ENCODE assay signal across 19 cellular contexts in the genomic region with DNA sequence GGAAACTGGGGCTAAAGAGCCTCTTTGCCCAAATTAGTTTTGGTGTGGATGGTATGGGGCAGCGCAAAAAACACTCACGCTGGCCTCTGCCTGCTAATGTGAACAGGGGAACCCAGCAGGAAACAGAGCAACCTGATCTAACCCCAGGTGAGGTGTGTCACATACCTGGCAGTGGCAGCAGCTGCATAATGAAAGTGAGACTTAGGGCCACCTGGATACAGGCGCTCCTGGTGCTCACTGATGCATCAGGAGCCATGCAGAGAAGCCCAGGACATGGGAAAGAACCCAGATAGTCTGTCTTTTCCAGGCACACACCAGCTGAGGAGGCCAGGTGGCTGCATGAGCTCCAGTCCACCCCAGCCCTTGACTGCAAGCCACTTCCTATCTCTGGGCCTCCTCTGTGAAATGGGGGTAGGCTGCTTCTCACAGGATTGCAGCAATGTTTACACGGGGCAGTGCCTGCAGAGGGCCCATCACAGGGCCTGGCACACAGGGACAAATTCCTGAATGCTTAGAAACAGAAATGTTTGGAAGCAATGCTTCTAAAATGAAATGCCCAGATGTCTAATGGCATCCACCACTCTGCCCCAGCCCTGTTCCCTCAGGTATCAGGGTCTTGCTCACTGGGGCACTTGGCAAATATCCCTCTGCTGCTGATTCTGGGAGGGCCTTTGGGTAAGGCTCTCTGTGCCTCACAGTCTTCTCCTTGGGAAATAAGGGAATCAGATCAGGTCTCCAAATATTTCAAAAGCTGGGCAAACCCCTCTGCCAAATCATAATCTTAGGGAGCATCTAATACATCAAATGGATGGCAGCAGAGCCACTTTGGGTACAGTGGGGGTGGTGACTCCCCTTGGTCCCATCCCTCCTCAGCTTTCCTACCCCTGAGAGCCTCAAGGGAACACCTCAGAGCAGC. TPM values are rescaled to one million over a fixed set of nuclear protein-coding genes. Genes with fewer than 3 reads are reported as not detected.
DNase-seq lines count a peak whose midpoint lies in the region; ATAC-seq and TF ChIP-seq lines count a peak whose summit lies in the region.
"Had no signal": no experiment of that assay in that cellular context is flagged by ENCODE, and none has a peak within 500 bp of the region (broad histone marks: within the 10 kb centered on the region; RNA-seq: fewer than 3 reads in every experiment).

No MANE protein-coding gene starts in this region.

- H3K27me3 ChIP-seq in HUES6 (ENCODE audit: control insufficient read depth, insufficient read depth, low read length) (no peaks in the 10 kb centered on the region), mammary epithelial cell (ENCODE audit: insufficient read depth, low read length) (no peaks in the 10 kb centered on the region)
- H3K27me3 ChIP-seq in effector memory CD4-positive, alpha-beta T cell (replicated peaks; ENCODE audit: control insufficient read depth, insufficient read depth, low read length, poor library complexity, severe bottlenecking) = no peaks in the 10 kb centered on the region
- H3K27me3 ChIP-seq: SJSA1, suprapubic skin had no signal

- H3K9me3 ChIP-seq in HUES6 (ENCODE audit: control insufficient read depth, insufficient read depth, low read depth, low read length) = no peaks in the 10 kb centered on the region
- no peaks in the 10 kb centered on the region for H3K9me3 ChIP-seq in mammary epithelial cell (replicated peaks; ENCODE audit: insufficient read depth, low read length)
- no peaks in the 10 kb centered on the region for H3K9me3 ChIP-seq in effector memory CD4-positive, alpha-beta T cell (ENCODE audit: control insufficient read depth, low read length)
- H3K9me3 ChIP-seq: SJSA1, suprapubic skin had no signal

- BruUV-seq in mammary epithelial cell (replicated peaks; lab: Mats Ljungman, UMichigan) = no TSS peak

- H3K4me3 Mint-ChIP-seq in activated T-helper 1 cell treated with anti-CD3 and anti-CD28 coated beads, Interleukin-12 subunit alpha, Interleukin-12 subunit beta, Interleukin-2, Interleukin-4 antibody, amounts not matched to agents 30 ng/mL and 10 ng/mL and 1 ng/mL, durations not matched to agents 14 hours and 24 hours and 36 hours = no peak overlapping the region
- H3K4me3 Mint-ChIP-seq: activated naive CD4-positive, alpha-beta T cell treated with anti-CD3 and anti-CD28 coated beads, Interleukin-2, amount 50 U/mL, for 24 hours; activated T-cell treated with anti-CD3 and anti-CD28 coated beads, Interleukin-2, amount 50 U/mL, for 24 hours; CD4-positive, CD25-positive, alpha-beta regulatory T cell had no signal

- H3K79me2 ChIP-seq in mammary epithelial cell (ENCODE audit: insufficient read depth, low read length) = peaks cover 87% of the 10 kb centered on the region

- peaks cover 10% of the 10 kb centered on the region for H4K20me1 ChIP-seq in mammary epithelial cell (ENCODE audit: insufficient read depth, low read length)

- H2AFZ ChIP-seq in mammary epithelial cell (ENCODE audit: low read depth, low read length) = no peak overlapping the region

- H3K9ac ChIP-seq in HUES6 (ENCODE audit: low read length) = no peak overlapping the region
- H3K9ac ChIP-seq in mammary epithelial cell (ENCODE audit: insufficient read depth, low read length) = no peak overlapping the region

- no peak overlapping the region for H3K4me3 ChIP-seq in HUES6 (ENCODE audit: low read depth, low read length)
- H3K4me3 ChIP-seq in mammary epithelial cell (replicated peaks in 1 of 3; ENCODE audit: insufficient read depth in 1 of 3, low read depth in 2 of 3, low read length in 3 of 3) = no peak overlapping the region
- no peak overlapping the region for H3K4me3 ChIP-seq in effector memory CD4-positive, alpha-beta T cell (ENCODE audit: insufficient read depth, low read depth, low read length, poor library complexity, severe bottlenecking)
- H3K4me3 ChIP-seq: SJSA1, suprapubic skin had no signal

- no peak for TF ChIP-seq CTCF in mammary epithelial cell (conservative IDR thresholded peaks at IDR 0.05 in 1 of 2, IDR thresholded peaks at IDR 0.05 in 1 of 2; ENCODE audit: extremely low read depth in 1 of 2, insufficient read depth in 1 of 2, low read depth in 1 of 2, low read length in 2 of 2)

- H3K4me1 ChIP-seq in HUES6 (ENCODE audit: control insufficient read depth, insufficient read depth, low read length) (no peaks in the 10 kb centered on the region; the same call in 1 of the 2 replicates), mammary epithelial cell (ENCODE audit: insufficient read depth, low read length) (no peaks in the 10 kb centered on the region)
- H3K4me1 ChIP-seq in effector memory CD4-positive, alpha-beta T cell (ENCODE audit: control insufficient read depth, insufficient read depth, low read length, poor library complexity, severe bottlenecking) = no peaks in the 10 kb centered on the region
- H3K4me1 ChIP-seq: SJSA1, suprapubic skin had no signal

- no peaks in the 10 kb centered on the region for H3K27me3 Mint-ChIP-seq in activated T-helper 1 cell treated with anti-CD3 and anti-CD28 coated beads, Interleukin-12 subunit alpha, Interleukin-12 subunit beta, Interleukin-2, Interleukin-4 antibody, amounts not matched to agents 30 ng/mL and 10 ng/mL and 1 ng/mL, durations not matched to agents 14 hours and 24 hours and 36 hours (ENCODE audit: insufficient read depth)
- H3K27me3 Mint-ChIP-seq: activated naive CD4-positive, alpha-beta T cell treated with anti-CD3 and anti-CD28 coated beads, Interleukin-2, amount 50 U/mL, for 24 hours; activated T-cell treated with anti-CD3 and anti-CD28 coated beads, Interleukin-2, amount 50 U/mL, for 24 hours; CD4-positive, CD25-positive, alpha-beta regulatory T cell had no signal

- no peak overlapping the region for H3K4me2 ChIP-seq in mammary epithelial cell (ENCODE audit: insufficient read depth, low read depth, low read length)

- dilution Hi-C loops in mammary epithelial cell (cut with HindIII; ENCODE audit: low sequenced_read_pairs) = no loop called here

- in situ Hi-C loops in mammary epithelial cell (cut with MboI; ENCODE audit: low sequenced_read_pairs in 2 of 2) = no loop called here

- H3K9me3 Mint-ChIP-seq in activated T-helper 1 cell treated with anti-CD3 and anti-CD28 coated beads, Interleukin-12 subunit alpha, Interleukin-12 subunit beta, Interleukin-2, Interleukin-4 antibody, amounts not matched to agents 30 ng/mL and 10 ng/mL and 1 ng/mL, durations not matched to agents 14 hours and 24 hours and 36 hours = no peaks in the 10 kb centered on the region
- H3K9me3 Mint-ChIP-seq: activated naive CD4-positive, alpha-beta T cell treated with anti-CD3 and anti-CD28 coated beads, Interleukin-2, amount 50 U/mL, for 24 hours; activated T-cell treated with anti-CD3 and anti-CD28 coated beads, Interleukin-2, amount 50 U/mL, for 24 hours; CD4-positive, CD25-positive, alpha-beta regulatory T cell had no signal

- H3K27ac Mint-ChIP-seq in activated T-helper 1 cell treated with anti-CD3 and anti-CD28 coated beads, Interleukin-12 subunit alpha, Interleukin-12 subunit beta, Interleukin-2, Interleukin-4 antibody, amounts not matched to agents 30 ng/mL and 10 ng/mL and 1 ng/mL, durations not matched to agents 14 hours and 24 hours and 36 hours = no peak overlapping the region
- H3K27ac Mint-ChIP-seq: activated naive CD4-positive, alpha-beta T cell treated with anti-CD3 and anti-CD28 coated beads, Interleukin-2, amount 50 U/mL, for 24 hours; activated T-cell treated with anti-CD3 and anti-CD28 coated beads, Interleukin-2, amount 50 U/mL, for 24 hours; CD4-positive, CD25-positive, alpha-beta regulatory T cell had no signal

- peak; percentile 20 for DNase-seq in AG20443 (ENCODE audit: low spot score)
- DNase-seq in mesenteric fat pad (ENCODE audit: low spot score) = peak; percentile 75
- DNase-seq in activated T-helper 1 cell treated with anti-CD3 and anti-CD28 coated beads, Interleukin-12 subunit alpha, Interleukin-12 subunit beta, Interleukin-2, Interleukin-4 antibody, amounts not matched to agents 30 ng/mL and 10 ng/mL and 1 ng/mL, durations not matched to agents 14 hours and 24 hours and 36 hours (ENCODE audit: low spot score) = no peak
- no peak for DNase-seq in NCI-H446 treated with DMSO at 0.1 percent for 48 hours (lab: John Stamatoyannopoulos, UW)
- DNase-seq in mammary epithelial cell = no peak
- no peak for DNase-seq in effector memory CD4-positive, alpha-beta T cell
- DNase-seq: activated CD4-positive, alpha-beta T cell treated with anti-CD3 and anti-CD28 coated beads, Interleukin-2, amount 50 U/mL, for 4 hours; activated T-cell treated with anti-CD3 and anti-CD28 coated beads, Interleukin-2, amount 50 U/mL, for 24 hours; CD4-positive, CD25-positive, alpha-beta regulatory T cell; DMS79 treated with DMSO at 0.1 percent for 48 hours; hippocampal formation; NCI-H1048; NCI-H2029 treated with DMSO at 0.1 percent for 48 hours; T-helper 2 cell had no signal

- 89% methylated on average over 3 of the region's 4 CpGs for WGBS in mammary epithelial cell (ENCODE audit: low coverage, missing lambda C conversion rate)

- peak; percentile 51 for ATAC-seq in esophagus mucosa

- peaks cover 97% of the 10 kb centered on the region for H3K36me3 ChIP-seq in HUES6 (ENCODE audit: control insufficient read depth, insufficient read depth, low read length)
- H3K36me3 ChIP-seq in mammary epithelial cell (ENCODE audit: insufficient read depth, low read length) = peaks cover 63% of the 10 kb centered on the region
- H3K36me3 ChIP-seq in effector memory CD4-positive, alpha-beta T cell (ENCODE audit: control insufficient read depth, insufficient read depth, low read length) = peaks cover 3% of the 10 kb centered on the region

- CTCF ChIA-PET in mammary epithelial cell (lab: Charles Lee; ENCODE audit: low non-redundant PET) = no interaction called here

- peaks cover 4% of the 10 kb centered on the region for H3K4me1 Mint-ChIP-seq in activated T-helper 1 cell treated with anti-CD3 and anti-CD28 coated beads, Interleukin-12 subunit alpha, Interleukin-12 subunit beta, Interleukin-2, Interleukin-4 antibody, amounts not matched to agents 30 ng/mL and 10 ng/mL and 1 ng/mL, durations not matched to agents 14 hours and 24 hours and 36 hours (ENCODE audit: low read depth)
- H3K4me1 Mint-ChIP-seq: activated naive CD4-positive, alpha-beta T cell treated with anti-CD3 and anti-CD28 coated beads, Interleukin-2, amount 50 U/mL, for 24 hours; CD4-positive, CD25-positive, alpha-beta regulatory T cell had no signal

- peaks cover 38% of the 10 kb centered on the region for H3K36me3 Mint-ChIP-seq in activated T-helper 1 cell treated with anti-CD3 and anti-CD28 coated beads, Interleukin-12 subunit alpha, Interleukin-12 subunit beta, Interleukin-2, Interleukin-4 antibody, amounts not matched to agents 30 ng/mL and 10 ng/mL and 1 ng/mL, durations not matched to agents 14 hours and 24 hours and 36 hours (ENCODE audit: low read depth)

- 0 out of 2 replicates have a peak overlapping the region, but pooled peaks have one; percentile 40 for H3K27ac ChIP-seq in HUES6 (ENCODE audit: low read depth, low read length)
- H3K27ac ChIP-seq in mammary epithelial cell (ENCODE audit: insufficient read depth, low read depth, low read length) = no peak overlapping the region
- no peak overlapping the region for H3K27ac ChIP-seq in effector memory CD4-positive, alpha-beta T cell (ENCODE audit: insufficient read depth, low read length, poor library complexity, severe bottlenecking)
- H3K27ac ChIP-seq: SJSA1, suprapubic skin had no signal

- intact Hi-C loops in activated T-helper 1 cell treated with anti-CD3 and anti-CD28 coated beads, Interleukin-12 subunit alpha, Interleukin-12 subunit beta, Interleukin-2, Interleukin-4 antibody, amounts not matched to agents 30 ng/mL and 10 ng/mL and 1 ng/mL, durations not matched to agents 14 hours and 24 hours and 36 hours (cut with micrococcal nuclease) = no loop called here
- intact Hi-C loops in mammary epithelial cell (cut with micrococcal nuclease) = no loop called here

RNA-seq across cellular contexts. Expression of gene DHCR24, which starts 19.9 kb away (rescaled TPM):
- 530 TPM for total RNA-seq in esophagus mucosa
- total RNA-seq in mesenteric fat pad = 115 TPM
- total RNA-seq in activated T-helper 1 cell treated with anti-CD3 and anti-CD28 coated beads, Interleukin-12 subunit alpha, Interleukin-12 subunit beta, Interleukin-2, Interleukin-4 antibody, amounts not matched to agents 30 ng/mL and 10 ng/mL and 1 ng/mL, durations not matched to agents 14 hours and 24 hours and 36 hours = 206 and 211 TPM in 2 replicates
- 100 to 1,000 TPM; 335 to 503 TPM for total RNA-seq in mammary epithelial cell
- polyA plus RNA-seq in mammary epithelial cell = 425 TPM
- 914 TPM for polyA minus RNA-seq in mammary epithelial cell

Comparison
In these comparisons a context has a peak if more than half of its experiments do, and no peak if none do; other contexts are left out.
1. DNase-seq: peak in AG20443 (single experiment) and mesenteric fat pad (single experiment); none in activated T-helper 1 cell treated with anti-CD3 and anti-CD28 coated beads, Interleukin-12 subunit alpha, Interleukin-12 subunit beta, Interleukin-2, Interleukin-4 antibody, amounts not matched to agents 30 ng/mL and 10 ng/mL and 1 ng/mL, durations not matched to agents 14 hours and 24 hours and 36 hours (single experiment), NCI-H446 treated with DMSO at 0.1 percent for 48 hours (single experiment), mammary epithelial cell (single experiment) and effector memory CD4-positive, alpha-beta T cell (0 of 3).